In genomic region chr15:89002281-89002761, GRCh38 we compare ENCODE assay signal across 8 cellular contexts.
DNase-seq lines count a peak whose midpoint lies in the region; ATAC-seq and TF ChIP-seq lines count a peak whose summit lies in the region.

No MANE protein-coding gene starts in this region.

- no peak overlapping the region for H2AFZ ChIP-seq in GM23248

- H3K4me3 Mint-ChIP-seq in CD8-positive, alpha-beta T cell = no peak overlapping the region

- ATAC-seq in left ventricle myocardium superior (peak; percentile 90), GM18519 (IDR thresholded peaks at IDR 0.05; ENCODE audit: low FRiP score, unreplicated experiment) (no peak)
- ATAC-seq in CD8-positive, alpha-beta T cell = no peak

- H3K4me1 Mint-ChIP-seq in CD8-positive, alpha-beta T cell (ENCODE audit: low read depth) = peaks cover 4% of the 10 kb centered on the region

- H3K4me2 ChIP-seq in GM23248 (ENCODE audit: unreplicated experiment) = peak overlapping the region; percentile 60

- CTCF ChIA-PET in CD8-positive, alpha-beta T cell (lab: Charles Lee) = interaction anchor here (0.6 to 2.2 kb wide), 4 partner anchors 12 to 165 kb away, joined by 3 to 16 read pairs (median 4); no protein-coding TSS in a partner anchor

- DNase-seq in Daoy (ENCODE audit: low read depth) = peak; percentile 58
- DNase-seq in GM23248 = peak; percentile 90
- DNase-seq in OCI-M1 (lab: John Stamatoyannopoulos, UW) = peak; percentile 95
- DNase-seq in left ventricle myocardium superior = peak; percentile 55
- DNase-seq in NCI-H345 treated with DMSO at 0.1 percent for 48 hours (lab: John Stamatoyannopoulos, UW; ENCODE audit: unreplicated experiment) = no peak
- no peak for DNase-seq in DMS 273 (lab: John Stamatoyannopoulos, UW; ENCODE audit: unreplicated experiment)
- DNase-seq in CD8-positive, alpha-beta T cell = no peak

- H3K36me3 Mint-ChIP-seq in CD8-positive, alpha-beta T cell = no peaks in the 10 kb centered on the region

- in situ Hi-C loops in GM23248 (cut with MboI) = loop anchor here (25.0 kb wide), 1 partner anchor 340 kb away; no protein-coding TSS in a partner anchor

- intact Hi-C loops in left ventricle myocardium superior (cut with micrococcal nuclease) = no loop called here
- intact Hi-C loops in CD8-positive, alpha-beta T cell (cut with DNase I, micrococcal nuclease) = no loop called here

- H4K20me1 ChIP-seq in GM23248 (ENCODE audit: insufficient read depth) = no peaks in the 10 kb centered on the region

- WGBS in GM23248 (ENCODE audit: low coverage in 1 of 2, low lambda C conversion rate in 2 of 2, missing lambda C conversion rate in 2 of 2), 2 experiments = 17 to 22% methylated on average over 5 of the region's 5 CpGs

- no peaks in the 10 kb centered on the region for H3K9me2 ChIP-seq in GM23248 (ENCODE audit: insufficient read depth)

- no peak overlapping the region for H3K27ac Mint-ChIP-seq in CD8-positive, alpha-beta T cell

- H3K9me3 Mint-ChIP-seq in CD8-positive, alpha-beta T cell = no peaks in the 10 kb centered on the region

- H3K36me3 ChIP-seq in GM23248 (ENCODE audit: low read depth) = no peaks in the 10 kb centered on the region
- H3K36me3 ChIP-seq in CD8-positive, alpha-beta T cell (ENCODE audit: insufficient read depth, low read length) = no peaks in the 10 kb centered on the region

- no peaks in the 10 kb centered on the region for H3K79me2 ChIP-seq in GM23248 (ENCODE audit: insufficient read depth)

- peaks cover 9% of the 10 kb centered on the region; the same call in 1 of the 2 replicates for H3K27me3 ChIP-seq in GM23248 (replicated peaks; ENCODE audit: insufficient read depth)
- no peaks in the 10 kb centered on the region for H3K27me3 ChIP-seq in CD8-positive, alpha-beta T cell (ENCODE audit: insufficient read depth, low read length)

- no peaks in the 10 kb centered on the region for H3K9me3 ChIP-seq in GM23248 (ENCODE audit: low read depth)
- no peaks in the 10 kb centered on the region for H3K9me3 ChIP-seq in CD8-positive, alpha-beta T cell (ENCODE audit: low read length)

- no peak overlapping the region for H3K4me3 ChIP-seq in GM23248
- no peak overlapping the region for H3K4me3 ChIP-seq in CD8-positive, alpha-beta T cell (ENCODE audit: low read depth, low read length)

- POLR2A ChIA-PET in CD8-positive, alpha-beta T cell (lab: Charles Lee) = interaction anchor here (1.8 kb wide), 1 partner anchor 98 kb away, joined by 6 read pairs; no protein-coding TSS in a partner anchor

- peak overlapping the region; percentile 55 for H3K27ac ChIP-seq in GM23248
- H3K27ac ChIP-seq in CD8-positive, alpha-beta T cell (ENCODE audit: low read depth, low read length) = no peak overlapping the region

- H3K4me1 ChIP-seq in GM23248 (ENCODE audit: insufficient read depth) = peaks cover 14% of the 10 kb centered on the region
- no peaks in the 10 kb centered on the region for H3K4me1 ChIP-seq in CD8-positive, alpha-beta T cell (ENCODE audit: insufficient read depth, low read length)

- H3K27me3 Mint-ChIP-seq in CD8-positive, alpha-beta T cell (ENCODE audit: low read depth) = peaks cover 10% of the 10 kb centered on the region

- no peak for TF ChIP-seq CTCF in CD8-positive, alpha-beta T cell (IDR thresholded peaks at IDR 0.05)

- peak overlapping the region; percentile 27; the same call in 1 of the 2 replicates for H3K9ac ChIP-seq in GM23248

- H3F3A ChIP-seq in GM23248 (ENCODE audit: insufficient read depth) = peaks cover 6% of the 10 kb centered on the region; the same call in 1 of the 2 replicates

Comparison
In these comparisons a context has a peak if more than half of its experiments do, and no peak if none do; other contexts are left out.
1. DNase-seq: peak in Daoy (single experiment), GM23248 (single experiment), OCI-M1 (single experiment) and left ventricle myocardium superior (single experiment); none in NCI-H345 treated with DMSO at 0.1 percent for 48 hours (single experiment), DMS 273 (single experiment) and CD8-positive, alpha-beta T cell (0 of 7).